27 cellular contexts compared by ENCODE assay signal in the genomic region with DNA sequence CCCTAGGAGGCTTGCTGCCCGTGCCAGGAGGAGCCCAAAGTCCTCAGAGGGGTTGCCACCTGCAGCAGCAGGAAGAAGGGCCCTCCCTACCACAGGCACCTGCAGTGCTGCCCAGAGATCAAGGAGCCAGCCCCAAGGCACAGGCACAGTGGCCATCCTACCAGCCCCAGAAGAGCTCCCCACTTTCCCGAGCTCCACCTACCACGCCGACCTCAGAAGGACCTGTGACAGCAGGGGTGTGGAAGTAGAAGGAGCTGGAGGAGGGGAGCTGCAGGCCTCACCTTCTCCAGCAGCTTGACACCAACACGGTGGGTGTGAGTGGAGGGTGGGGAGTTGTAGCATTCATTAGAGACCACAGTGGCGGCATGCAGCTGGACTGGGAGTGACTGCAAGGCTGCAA.
"Had no signal": no experiment of that assay in that cellular context is flagged by ENCODE, and none has a peak within 500 bp of the region (broad histone marks: within the 10 kb centered on the region; RNA-seq: fewer than 3 reads in every experiment).

No MANE protein-coding gene starts in this region.

- H3K4me2 ChIP-seq: smooth muscle cell had no signal

- DNase-seq: naive thymus-derived CD8-positive, alpha-beta T cell; nephron progenitor cell; occipital lobe; ovary; psoas muscle; right cardiac atrium; right lobe of liver; sigmoid colon; spleen; stimulated activated CD4-positive, alpha-beta T cell treated with anti-CD3 and anti-CD28 coated beads, Interleukin-12 subunit alpha, Interleukin-12 subunit beta, amount 100 ng/mL, for 4 hours; stimulated activated CD4-positive, alpha-beta T cell treated with anti-CD3 and anti-CD28 coated beads, Interleukin-1b, Interleukin-23, amount 100 ng/mL, for 48 hours; stimulated activated CD4-positive, alpha-beta T cell treated with anti-CD3 and anti-CD28 coated beads, Interleukin-4, amount 100 ng/mL, for 1 hour; stimulated activated CD4-positive, alpha-beta T cell treated with anti-CD3 and anti-CD28 coated beads, Interleukin-4, amount 100 ng/mL, for 4 hours; stimulated activated CD8-positive, alpha-beta memory T cell treated with anti-CD3 and anti-CD28 coated beads, Interleukin-4, amount 100 ng/mL, for 48 hours; stimulated activated naive CD4-positive, alpha-beta T cell; stimulated activated naive CD8-positive, alpha-beta T cell treated with anti-CD3 and anti-CD28 coated beads, Interleukin-15, amount 100 ng/mL, for 72 hours; stimulated activated naive CD8-positive, alpha-beta T cell treated with anti-CD3 and anti-CD28 coated beads, Interleukin-15, Interleukin-2, amounts not matched to agents 100 U/mL and 50 U/mL, for 24 hours; substantia nigra; testis; tibial artery; transverse colon had no signal

- ATAC-seq: naive thymus-derived CD8-positive, alpha-beta T cell; psoas muscle; stimulated activated memory B cell treated with anti-CD40 and anti-IgM and Interleukin-4, amounts not matched to agents 10 μg/mL and 1 μg/mL and 100 μg/mL, for 72 hours; stimulated activated naive CD8-positive, alpha-beta T cell treated with anti-CD3 and anti-CD28 coated beads, Interleukin-15, amount 100 ng/mL, for 72 hours had no signal

- H3K9ac ChIP-seq: parathyroid adenoma had no signal

- H3K79me2 ChIP-seq: parathyroid adenoma had no signal

- H2AFZ ChIP-seq: parathyroid adenoma had no signal

- H3K9me3 ChIP-seq: ovary, psoas muscle, right lobe of liver, suprapubic skin, testis, tibial artery, transverse colon, vagina had no signal

- H3K27ac ChIP-seq: ovary, parathyroid adenoma, psoas muscle, right lobe of liver, sigmoid colon, skin epidermis, spleen, suprapubic skin, testis, tibial artery, transverse colon, vagina had no signal

- H3K4me3 ChIP-seq: ovary, psoas muscle, right lobe of liver, sigmoid colon, skin epidermis, smooth muscle cell, spleen, suprapubic skin, testis, tibial artery, transverse colon, vagina had no signal

- H3K4me1 ChIP-seq: parathyroid adenoma, psoas muscle, right lobe of liver, sigmoid colon, suprapubic skin, testis, tibial artery, transverse colon, vagina had no signal

- H3K36me3 ChIP-seq: ovary, right lobe of liver, sigmoid colon, spleen, suprapubic skin, tibial artery, transverse colon, vagina had no signal

- H3K27me3 ChIP-seq: ovary, right lobe of liver, sigmoid colon, spleen, suprapubic skin, testis, tibial artery, transverse colon, vagina had no signal
